ENCODE assay signal across 8 cellular contexts in the genomic region with DNA sequence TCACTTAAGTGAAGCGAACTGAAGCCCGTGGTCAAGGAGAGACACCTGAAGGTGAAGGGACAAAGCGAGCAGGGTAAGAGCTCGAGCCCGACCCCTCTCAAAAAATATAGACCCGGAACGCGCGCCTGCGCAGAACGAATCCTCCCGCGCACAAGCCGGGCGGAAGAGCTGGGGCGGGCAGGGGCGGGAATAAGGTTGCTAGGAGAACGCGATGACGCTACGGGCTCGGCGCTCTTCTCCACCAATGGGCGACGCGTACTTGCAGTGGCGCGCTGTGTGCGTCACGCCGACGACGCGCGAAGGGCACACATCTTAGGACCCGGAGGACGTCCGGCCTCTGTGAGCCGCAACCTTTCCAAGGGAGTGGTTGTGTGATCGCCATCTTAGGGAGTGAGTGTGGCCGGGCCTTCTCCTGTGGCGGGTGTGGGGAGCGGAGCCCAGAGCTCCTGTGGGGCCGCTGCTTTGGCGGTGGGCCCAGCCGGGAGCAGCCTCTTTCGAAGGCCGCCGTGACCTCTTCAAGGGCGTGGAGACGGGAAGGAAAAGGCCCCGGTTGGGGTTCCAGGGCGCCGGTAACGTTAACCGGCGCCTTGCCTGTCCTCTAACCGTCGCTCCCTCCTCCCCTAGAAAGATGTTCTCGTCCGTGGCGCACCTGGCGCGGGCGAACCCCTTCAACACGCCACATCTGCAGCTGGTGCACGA. TPM values are rescaled to one million over a fixed set of nuclear protein-coding genes. Genes with fewer than 3 reads are reported as not detected.
A peak's percentile ranks its signal among the peaks of the same experiment; 100 is the strongest.
DNase-seq lines count a peak whose midpoint lies in the region; ATAC-seq, FAIRE-seq and TF ChIP-seq lines count a peak whose summit lies in the region.

A gene (plus strand): TSS at position 336 of the 699 bp plus-strand sequence. CDS start 293 bp downstream, at position 629.

- peaks cover 48% of the 10 kb centered on the region for H3K79me2 ChIP-seq in HepG2 (ENCODE audit: insufficient read depth, low read length)

- 0 out of 2 replicates have a peak, but pooled peaks have one; percentile 13 for TF ChIP-seq RAD21 in HepG2 (CRISPR knock-in tag; IDR thresholded peaks at IDR 0.05)

- FAIRE-seq in HepG2 (lab: Jason Lieb, UNC): peak; percentile 63

- intact Hi-C loops in HepG2 (cut with micrococcal nuclease; ENCODE audit: unreplicated experiment): loop anchor here (1.0 to 5.0 kb wide), 5 partner anchors 27 to 91 kb away; a partner anchor contains a TSS

- 1% methylated on average over 26 of the region's 67 CpGs for WGBS in HepG2 (ENCODE audit: low lambda C conversion rate)

- peaks cover 11 to 23% of the 10 kb centered on the region in 2 experiments for H3K36me3 ChIP-seq in HepG2 (replicated peaks in 1 of 2; ENCODE audit: control insufficient read depth in 1 of 2, insufficient read depth in 2 of 2, low read length in 2 of 2)

- TF ChIP-seq EP300 in HepG2 (IDR thresholded peaks at IDR 0.05; ENCODE audit: low read depth in 2 of 2, low read length in 2 of 2) (peak; percentile 12 to 48; a peak in 1 of 4 replicates), HepG2 (CRISPR knock-in tag; IDR thresholded peaks at IDR 0.05; ENCODE audit: borderline replicate concordance) (no peak)

- DNase-seq in NCI-H774 (lab: John Stamatoyannopoulos, UW) (peak; percentile 97), dermis blood vessel endothelial cell (peak; percentile 99), HepG2 (ENCODE audit: low spot score) (peak; percentile 94)
- peak; percentile 91 to 94 for DNase-seq in activated CD4-positive, alpha-beta T cell treated with anti-CD3 and anti-CD28 coated beads, Interleukin-2, amount 50 U/mL, for 4 hours
- peak; percentile 94 for DNase-seq in stimulated activated CD4-positive, alpha-beta T cell treated with anti-CD3 and anti-CD28 coated beads, Interleukin-4, amount 100 ng/mL, for 1 hour

- H4K20me1 ChIP-seq in HepG2 (ENCODE audit: insufficient read depth, low read length): peaks cover 27% of the 10 kb centered on the region

- no peaks in the 10 kb centered on the region for H3K9me3 ChIP-seq in HepG2 (ENCODE audit: low read length)

- no peaks in the 10 kb centered on the region; a peak in 1 of 5 replicates for H3K27me3 ChIP-seq in HepG2 (ENCODE audit: control insufficient read depth in 1 of 2, insufficient read depth in 2 of 2, low read length in 2 of 2)

- CTCF ChIA-PET in HepG2 (lab: Yijun Ruan, JAX; ENCODE audit: low intra/inter-chr PET ratio, low total read pairs): no interaction called here

- TF ChIP-seq CTCF in C4-2B (conservative IDR thresholded peaks at IDR 0.05) (no peak), HepG2 (CRISPR knock-in tag; IDR thresholded peaks at IDR 0.05) (no peak)

- H3K4me1 ChIP-seq in HepG2 (ENCODE audit: insufficient read depth, low read length): peaks cover 47% of the 10 kb centered on the region

- ATAC-seq in GM19395 (IDR thresholded peaks at IDR 0.05; ENCODE audit: unreplicated experiment): peak; percentile 99
- peak; percentile 100 for ATAC-seq in HG03565 (IDR thresholded peaks at IDR 0.05; ENCODE audit: unreplicated experiment)
- ATAC-seq in HepG2: peak; percentile 98

- in situ Hi-C loops in HepG2 (cut with HindIII; ENCODE audit: extremely low pct_ligation_motif_present, low pct_unique_long_range_greater_than_20kb): no loop called here

- peak within 1 kb of the TSS; percentile 88 to 98 (median 97) for H3K4me3 ChIP-seq in HepG2 (replicated peaks in 1 of 3; ENCODE audit: insufficient read depth in 1 of 3, low read depth in 2 of 3, low read length in 3 of 3)

- peak; percentile 99 to 100 for TF ChIP-seq POLR2A in HepG2 (IDR thresholded peaks at IDR 0.05; ENCODE audit: insufficient read depth in 1 of 2, low read depth in 2 of 2, low read length in 2 of 2)

- H3K27ac ChIP-seq in C4-2B: peak within 1 kb of the TSS; percentile 99
- peak within 1 kb of the TSS; percentile 80 for H3K27ac ChIP-seq in HepG2 (ENCODE audit: extremely low read length, insufficient read depth, low read length)

- POLR2A ChIA-PET in HepG2 (lab: Yijun Ruan, JAX): interaction anchor here (0.6 to 3.3 kb wide), 23 partner anchors 9 to 1818 kb away, joined by 3 to 32 read pairs (median 5); a partner anchor contains a TSS

- H3K9ac ChIP-seq in HepG2 (ENCODE audit: insufficient read depth, low read depth, low read length): peak within 1 kb of the TSS; percentile 99

- H2AFZ ChIP-seq in HepG2 (ENCODE audit: low read length): peak within 1 kb of the TSS; percentile 51

- peak within 1 kb of the TSS; percentile 89 for H3K4me2 ChIP-seq in HepG2 (ENCODE audit: low read depth, low read length)

- no TSS peak for BruUV-seq in HepG2 (replicated peaks; lab: Mats Ljungman, UMichigan)

TF ChIP-seq in HepG2, 621 proteins besides CTCF, POLR2A, EP300 and RAD21 (continues in another document):
- TF ChIP-seq MEF2D (CRISPR knock-in tag; IDR thresholded peaks at IDR 0.05): peak; percentile 85

RNA-seq across cellular contexts. Expression of the gene that starts here (rescaled TPM):
- total RNA-seq in dermis blood vessel endothelial cell (657 and 845 TPM in 2 replicates), HepG2 (2016; rRNA removed; fragmentation: Illumina TruSeq; extraction: Trizol) (829 and 1,060 TPM in 2 replicates)
- 425 and 488 TPM in 2 replicates for total RNA-seq in HepG2 (2016; cell fraction: cytosol; rRNA removed; fragmentation: Illumina TruSeq; extraction: Trizol; ENCODE audit: low read depth)
- total RNA-seq in HepG2 (2016; cell fraction: insoluble cytoplasmic fraction; rRNA removed; fragmentation: Illumina TruSeq; extraction: Trizol): 811 and 963 TPM in 2 replicates
- 851 and 910 TPM in 2 replicates for total RNA-seq in HepG2 (2016; cell fraction: membrane; rRNA removed; fragmentation: Illumina TruSeq; extraction: Trizol)
- total RNA-seq in HepG2 (2016; cell fraction: nucleus; rRNA removed; fragmentation: Illumina TruSeq; extraction: Trizol): 375 and 395 TPM in 2 replicates
- polyA plus RNA-seq in HepG2 (2011; rRNA removed): 223 and 292 TPM in 2 replicates
- polyA plus RNA-seq in HepG2 (2011; cell fraction: cytosol; rRNA removed): 587 and 610 TPM in 2 replicates
- polyA plus RNA-seq in HepG2 (2011; cell fraction: nucleus; rRNA removed): 315 and 325 TPM in 2 replicates
- 640 and 676 TPM in 2 replicates for polyA plus RNA-seq in HepG2 (2012)
- 436 and 459 TPM in 2 replicates for polyA plus RNA-seq in HepG2 (2016; cell fraction: cytosol; fragmentation: Illumina TruSeq; extraction: Trizol; ENCODE audit: low read depth)
- polyA plus RNA-seq in HepG2 (2016; cell fraction: insoluble cytoplasmic fraction; fragmentation: Illumina TruSeq; extraction: Trizol; ENCODE audit: low read depth): 870 and 891 TPM in 2 replicates
- polyA plus RNA-seq in HepG2 (2016; cell fraction: membrane; fragmentation: Illumina TruSeq; extraction: Trizol; ENCODE audit: low read depth): 714 and 777 TPM in 2 replicates
- 544 and 559 TPM in 2 replicates for polyA plus RNA-seq in HepG2 (2016; cell fraction: nucleus; fragmentation: Illumina TruSeq; extraction: Trizol; ENCODE audit: insufficient read depth, low read depth)
- 465 and 597 TPM in 2 replicates for polyA minus RNA-seq in HepG2 (2011; rRNA and poly(A)+ RNA removed; ENCODE audit: low replicate concordance)
- 308 and 328 TPM in 2 replicates for polyA minus RNA-seq in HepG2 (2011; cell fraction: cytosol; rRNA and poly(A)+ RNA removed)
- 293 and 298 TPM in 2 replicates for polyA minus RNA-seq in HepG2 (2011; cell fraction: nucleus; rRNA and poly(A)+ RNA removed)

Comparison
In these comparisons a context has a peak if more than half of its experiments do, and no peak if none do; other contexts are left out.
1. Peak in every context shown above with its lines: DNase-seq, ATAC-seq, H3K4me3 ChIP-seq and H3K27ac ChIP-seq.